In the genomic region with DNA sequence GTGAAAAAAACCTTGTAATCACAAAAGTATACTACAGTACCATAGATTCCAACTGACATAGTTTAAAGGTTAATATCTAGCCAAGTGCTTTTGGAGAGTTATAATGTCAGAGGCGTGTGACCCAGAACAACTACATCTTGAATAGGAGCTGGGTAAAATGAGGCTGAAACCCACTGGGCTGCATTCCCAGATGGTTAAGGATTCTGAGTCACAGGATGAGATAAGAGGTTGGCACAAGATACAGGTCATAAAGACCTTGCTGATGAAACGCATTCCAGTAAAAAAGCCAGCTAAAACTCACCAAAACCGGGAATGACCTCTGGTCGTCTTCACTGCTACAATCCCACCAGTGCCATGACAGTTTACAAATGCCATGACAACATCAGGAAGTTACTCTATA, we compare ENCODE assay signal across 13 cellular contexts. TPM values are rescaled to one million over a fixed set of nuclear protein-coding genes. Genes with fewer than 3 reads are reported as not detected.
DNase-seq lines count a peak whose midpoint lies in the region; ATAC-seq, FAIRE-seq and TF ChIP-seq lines count a peak whose summit lies in the region.
"Had no signal": no experiment of that assay in that cellular context is flagged by ENCODE, and none has a peak within 500 bp of the region (broad histone marks: within the 10 kb centered on the region; RNA-seq: fewer than 3 reads in every experiment).

No MANE protein-coding gene starts in this region.

- DNase-seq in fibroblast of villous mesenchyme (ENCODE audit: low read depth), result peak; percentile 55
- peak; percentile 21 for DNase-seq in skeletal muscle cell (ENCODE audit: low read depth)
- no peak for DNase-seq in activated naive CD8-positive, alpha-beta T cell treated with anti-CD3 and anti-CD28 coated beads, Interleukin-2, amount 50 U/mL, for 24 hours
- no peak for DNase-seq in naive thymus-derived CD8-positive, alpha-beta T cell
- no peak for DNase-seq in kidney
- DNase-seq: activated T-cell treated with anti-CD3 and anti-CD28 coated beads, Interleukin-2, amount 50 U/mL, for 72 hours; natural killer cell; NCI-H1105; NCI-H526; sigmoid colon had no signal

- H3K27ac ChIP-seq in HEK293 (ENCODE audit: extremely low read depth, low read depth, low read length) (no peak overlapping the region), kidney (ENCODE audit: low read depth in 2 of 2, low read length in 2 of 2) (no peak overlapping the region)
- H3K27ac ChIP-seq: sigmoid colon, suprapubic skin had no signal

- CTCF ChIA-PET in HEK293 (lab: Yijun Ruan, JAX), result interaction anchor here (1.0 to 7.3 kb wide), 3 partner anchors 16 to 178 kb away, joined by 5 to 54 read pairs (median 6); a partner anchor contains a TSS

- POLR2A ChIA-PET in HEK293 (lab: Yijun Ruan, JAX), result no interaction called here
- POLR2A ChIA-PET in naive thymus-derived CD8-positive, alpha-beta T cell (lab: Charles Lee), result no interaction called here

- no peaks in the 10 kb centered on the region for H3K9me3 ChIP-seq in HEK293 (ENCODE audit: control insufficient read depth, insufficient read depth, low read depth, low read length)
- no peaks in the 10 kb centered on the region for H3K9me3 ChIP-seq in kidney (ENCODE audit: control insufficient read depth in 1 of 2, low read length in 2 of 2)
- H3K9me3 ChIP-seq: sigmoid colon, suprapubic skin had no signal

- H3K27ac Mint-ChIP-seq in activated naive CD8-positive, alpha-beta T cell treated with anti-CD3 and anti-CD28 coated beads, Interleukin-2, amount 50 U/mL, for 24 hours, result no peak overlapping the region
- no peak overlapping the region for H3K27ac Mint-ChIP-seq in naive thymus-derived CD8-positive, alpha-beta T cell
- H3K27ac Mint-ChIP-seq: activated T-cell treated with anti-CD3 and anti-CD28 coated beads, Interleukin-2, amount 50 U/mL, for 72 hours; natural killer cell had no signal

- no peak overlapping the region for H3K4me3 Mint-ChIP-seq in activated naive CD8-positive, alpha-beta T cell treated with anti-CD3 and anti-CD28 coated beads, Interleukin-2, amount 50 U/mL, for 24 hours
- no peak overlapping the region for H3K4me3 Mint-ChIP-seq in naive thymus-derived CD8-positive, alpha-beta T cell
- H3K4me3 Mint-ChIP-seq: activated T-cell treated with anti-CD3 and anti-CD28 coated beads, Interleukin-2, amount 50 U/mL, for 72 hours; natural killer cell had no signal

- H3K36me3 ChIP-seq in HEK293 (ENCODE audit: control insufficient read depth in 2 of 2, insufficient read depth in 1 of 2, low read length in 2 of 2) (no peaks in the 10 kb centered on the region), kidney (ENCODE audit: control insufficient read depth in 1 of 2, insufficient read depth in 2 of 2, low read length in 2 of 2) (no peaks in the 10 kb centered on the region)
- H3K36me3 ChIP-seq: sigmoid colon, suprapubic skin had no signal

- H3K4me3 ChIP-seq in HEK293 (ENCODE audit: low read depth, low read length), result no peak overlapping the region
- no peak overlapping the region for H3K4me3 ChIP-seq in fibroblast of villous mesenchyme (ENCODE audit: low read depth, low read length)
- no peak overlapping the region for H3K4me3 ChIP-seq in skeletal muscle cell (ENCODE audit: low read depth, low read length)
- no peak overlapping the region for H3K4me3 ChIP-seq in kidney (ENCODE audit: low read length in 2 of 2)
- H3K4me3 ChIP-seq: sigmoid colon, suprapubic skin had no signal

- peaks cover 8% of the 10 kb centered on the region for H3K36me3 Mint-ChIP-seq in activated naive CD8-positive, alpha-beta T cell treated with anti-CD3 and anti-CD28 coated beads, Interleukin-2, amount 50 U/mL, for 24 hours (ENCODE audit: low read depth)
- peaks cover 0 to 9% (median 0%) of the 10 kb centered on the region in 3 donors for H3K36me3 Mint-ChIP-seq in naive thymus-derived CD8-positive, alpha-beta T cell
- H3K36me3 Mint-ChIP-seq: natural killer cell had no signal

- TF ChIP-seq CTCF in HEK293 (tag by site-specific recombination; IDR thresholded peaks at IDR 0.05), result no peak
- no peak for TF ChIP-seq CTCF in fibroblast of villous mesenchyme (IDR thresholded peaks at IDR 0.05; ENCODE audit: insufficient read depth, low read depth, low read length)
- TF ChIP-seq CTCF in kidney (IDR thresholded peaks at IDR 0.05; ENCODE audit: borderline replicate concordance, extremely low read depth, insufficient read depth), result no peak

- no peak overlapping the region for H3K9ac ChIP-seq in kidney (ENCODE audit: low read length in 2 of 2)

- peaks cover 4% of the 10 kb centered on the region for H3K9me3 Mint-ChIP-seq in activated naive CD8-positive, alpha-beta T cell treated with anti-CD3 and anti-CD28 coated beads, Interleukin-2, amount 50 U/mL, for 24 hours
- H3K9me3 Mint-ChIP-seq in naive thymus-derived CD8-positive, alpha-beta T cell, result no peaks in the 10 kb centered on the region

- intact Hi-C loops in kidney (cut with DNase I), result no loop called here

- ATAC-seq in SK-N-SH treated with all-trans-retinoic acid at 6 μM for 48 hours, result peak; percentile 60
- no peak for ATAC-seq in activated naive CD8-positive, alpha-beta T cell treated with anti-CD3 and anti-CD28 coated beads, Interleukin-2, amount 50 U/mL, for 24 hours
- ATAC-seq in naive thymus-derived CD8-positive, alpha-beta T cell, result no peak
- ATAC-seq: activated T-cell treated with anti-CD3 and anti-CD28 coated beads, Interleukin-2, amount 50 U/mL, for 72 hours; natural killer cell had no signal

- peaks cover 2% of the 10 kb centered on the region for H3K27me3 Mint-ChIP-seq in activated naive CD8-positive, alpha-beta T cell treated with anti-CD3 and anti-CD28 coated beads, Interleukin-2, amount 50 U/mL, for 24 hours
- peaks cover 0 to 12% (median 7%) of the 10 kb centered on the region in 5 donors for H3K27me3 Mint-ChIP-seq in naive thymus-derived CD8-positive, alpha-beta T cell

- peaks cover 23% of the 10 kb centered on the region for H3K4me1 Mint-ChIP-seq in activated naive CD8-positive, alpha-beta T cell treated with anti-CD3 and anti-CD28 coated beads, Interleukin-2, amount 50 U/mL, for 24 hours
- H3K4me1 Mint-ChIP-seq in naive thymus-derived CD8-positive, alpha-beta T cell, result peaks cover 13 to 22% (median 20%) of the 10 kb centered on the region in 4 donors

- H3K4me1 ChIP-seq in HEK293 (ENCODE audit: control insufficient read depth, insufficient read depth, low read length) (peaks cover 7% of the 10 kb centered on the region; the same call in 1 of the 2 replicates), kidney (ENCODE audit: control insufficient read depth in 1 of 2, insufficient read depth in 1 of 2, low read depth in 1 of 2, low read length in 2 of 2) (peaks cover 0 to 4% of the 10 kb centered on the region in 2 donors)
- H3K4me1 ChIP-seq: suprapubic skin had no signal

- FAIRE-seq in kidney (lab: Jason Lieb, UNC), result no peak

TF ChIP-seq in HEK293, 187 proteins besides CTCF, POLR2A, EP300 and RAD21 (continues in another document):
- TF ChIP-seq YY1 (tag by site-specific recombination; IDR thresholded peaks at IDR 0.05) (no peak), ZNF19 (tag by site-specific recombination; IDR thresholded peaks at IDR 0.05; ENCODE audit: low read depth) (no peak), ZBTB48 (tag by site-specific recombination; IDR thresholded peaks at IDR 0.05) (no peak)
- TF ChIP-seq, protein P1, sequence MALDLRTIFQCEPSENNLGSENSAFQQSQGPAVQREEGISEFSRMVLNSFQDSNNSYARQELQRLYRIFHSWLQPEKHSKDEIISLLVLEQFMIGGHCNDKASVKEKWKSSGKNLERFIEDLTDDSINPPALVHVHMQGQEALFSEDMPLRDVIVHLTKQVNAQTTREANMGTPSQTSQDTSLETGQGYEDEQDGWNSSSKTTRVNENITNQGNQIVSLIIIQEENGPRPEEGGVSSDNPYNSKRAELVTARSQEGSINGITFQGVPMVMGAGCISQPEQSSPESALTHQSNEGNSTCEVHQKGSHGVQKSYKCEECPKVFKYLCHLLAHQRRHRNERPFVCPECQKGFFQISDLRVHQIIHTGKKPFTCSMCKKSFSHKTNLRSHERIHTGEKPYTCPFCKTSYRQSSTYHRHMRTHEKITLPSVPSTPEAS (tag by site-specific recombination; IDR thresholded peaks at IDR 0.05), result no peak

TF ChIP-seq in SK-N-SH treated with all-trans-retinoic acid at 6 μM for 48 hours, 23 proteins besides CTCF, POLR2A, EP300 and RAD21:
- TF ChIP-seq BACH2 (CRISPR knock-in tag; IDR thresholded peaks at IDR 0.05; ENCODE audit: borderline replicate concordance) (no peak), ISL1 (CRISPR knock-in tag; IDR thresholded peaks at IDR 0.05) (peak; percentile 58), SNAI2 (CRISPR knock-in tag; IDR thresholded peaks at IDR 0.05) (0 out of 2 replicates have a peak, but pooled peaks have one; percentile 21), ZC3H10 (CRISPR knock-in tag; IDR thresholded peaks at IDR 0.05) (no peak)
- TF ChIP-seq, protein P2, sequence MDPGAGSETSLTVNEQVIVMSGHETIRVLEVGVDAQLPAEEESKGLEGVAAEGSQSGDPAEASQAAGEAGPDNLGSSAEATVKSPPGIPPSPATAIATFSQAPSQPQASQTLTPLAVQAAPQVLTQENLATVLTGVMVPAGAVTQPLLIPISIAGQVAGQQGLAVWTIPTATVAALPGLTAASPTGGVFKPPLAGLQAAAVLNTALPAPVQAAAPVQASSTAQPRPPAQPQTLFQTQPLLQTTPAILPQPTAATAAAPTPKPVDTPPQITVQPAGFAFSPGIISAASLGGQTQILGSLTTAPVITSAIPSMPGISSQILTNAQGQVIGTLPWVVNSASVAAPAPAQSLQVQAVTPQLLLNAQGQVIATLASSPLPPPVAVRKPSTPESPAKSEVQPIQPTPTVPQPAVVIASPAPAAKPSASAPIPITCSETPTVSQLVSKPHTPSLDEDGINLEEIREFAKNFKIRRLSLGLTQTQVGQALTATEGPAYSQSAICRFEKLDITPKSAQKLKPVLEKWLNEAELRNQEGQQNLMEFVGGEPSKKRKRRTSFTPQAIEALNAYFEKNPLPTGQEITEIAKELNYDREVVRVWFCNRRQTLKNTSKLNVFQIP (CRISPR knock-in tag; IDR thresholded peaks at IDR 0.05; ENCODE audit: borderline replicate concordance, low read depth), result no peak

RNA-seq across cellular contexts. Expression of a gene that starts 22.4 kb away (rescaled TPM):
- total RNA-seq in fibroblast of villous mesenchyme, result 0.64 and 1.3 TPM in 2 replicates
- total RNA-seq in naive thymus-derived CD8-positive, alpha-beta T cell, result under 1 TPM; 0.63 to 0.75 TPM
- under 1 TPM in 1 of 3 donors, not detected in 2; 0.24 TPM for polyA plus RNA-seq in naive thymus-derived CD8-positive, alpha-beta T cell
- total RNA-seq in kidney, result 2.7 TPM
- polyA plus RNA-seq in kidney (ENCODE audit: insufficient read depth, low read depth, low replicate concordance), result 0.47 TPM

Comparison
In these comparisons a context has a peak if more than half of its experiments do, and no peak if none do; other contexts are left out.
1. DNase-seq: peak in fibroblast of villous mesenchyme (single experiment) and skeletal muscle cell (single experiment); none in activated naive CD8-positive, alpha-beta T cell treated with anti-CD3 and anti-CD28 coated beads, Interleukin-2, amount 50 U/mL, for 24 hours (single experiment), naive thymus-derived CD8-positive, alpha-beta T cell (0 of 10) and kidney (single experiment).